Comparison of ENCODE assay signal across 9 cellular contexts in the genomic region with DNA sequence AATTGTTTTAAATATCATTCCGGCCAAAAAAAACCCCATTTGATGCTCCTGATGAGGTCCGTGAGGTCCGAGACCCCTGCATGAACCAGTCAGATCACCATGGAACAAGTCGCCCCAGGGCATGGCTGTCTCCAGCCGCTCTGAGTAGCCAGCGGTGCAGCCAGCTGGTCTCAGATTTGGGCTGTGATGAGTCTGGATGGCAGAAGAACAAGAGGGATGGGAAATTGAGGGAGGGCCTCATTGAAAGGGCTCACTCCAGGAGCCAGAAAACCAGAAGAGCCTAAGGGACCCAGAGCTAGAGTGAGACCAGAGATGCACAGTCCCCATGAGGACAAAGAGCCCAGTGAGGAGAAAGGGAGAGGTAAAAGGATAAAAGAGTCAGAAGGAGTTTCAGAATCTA.
DNase-seq lines count a peak whose midpoint lies in the region; ATAC-seq and TF ChIP-seq lines count a peak whose summit lies in the region.
"Had no signal": no experiment of that assay in that cellular context is flagged by ENCODE, and none has a peak within 500 bp of the region (broad histone marks: within the 10 kb centered on the region; RNA-seq: fewer than 3 reads in every experiment).

No MANE protein-coding gene starts in this region.

- no peak for ATAC-seq in activated naive CD8-positive, alpha-beta T cell treated with anti-CD3 and anti-CD28 coated beads, Interleukin-2, amount 50 U/mL, for 24 hours
- no peak for ATAC-seq in naive B cell (ENCODE audit: low read depth in 2 of 2)
- no peak for ATAC-seq in upper lobe of left lung (ENCODE audit: low FRiP score in 2 of 2)
- ATAC-seq in GM21619 (IDR thresholded peaks at IDR 0.05; ENCODE audit: unreplicated experiment) = no peak

- H3K4me3 Mint-ChIP-seq in MCF 10A (ENCODE audit: unreplicated experiment) (no peak overlapping the region), naive B cell (peak overlapping the region in 6 of 8 donors; percentile 36 to 84 (median 60))
- H3K4me3 Mint-ChIP-seq in activated naive CD8-positive, alpha-beta T cell treated with anti-CD3 and anti-CD28 coated beads, Interleukin-2, amount 50 U/mL, for 24 hours = no peak overlapping the region

- no peak for TF ChIP-seq EP300 in upper lobe of left lung (IDR thresholded peaks at IDR 0.05)

- POLR2A ChIA-PET in MCF 10A (lab: Yijun Ruan, JAX) = interaction anchor here (0.6 to 1.7 kb wide), 4 partner anchors 10 to 343 kb away, joined by 3 to 5 read pairs (median 4); no protein-coding TSS in a partner anchor

- DNase-seq in breast epithelium (ENCODE audit: low spot score in 2 of 2) = no peak
- no peak for DNase-seq in MCF 10A (ENCODE audit: unreplicated experiment)
- DNase-seq in activated naive CD8-positive, alpha-beta T cell treated with anti-CD3 and anti-CD28 coated beads, Interleukin-2, amount 50 U/mL, for 24 hours = no peak
- DNase-seq in naive B cell = no peak
- DNase-seq in upper lobe of left lung = no peak
- DNase-seq in foreskin fibroblast = no peak
- DNase-seq in SK-N-DZ (ENCODE audit: low spot score) = no peak

- no peaks in the 10 kb centered on the region for H3K36me3 Mint-ChIP-seq in MCF 10A (ENCODE audit: insufficient read depth, unreplicated experiment)
- peaks cover under 1% of the 10 kb centered on the region for H3K36me3 Mint-ChIP-seq in activated naive CD8-positive, alpha-beta T cell treated with anti-CD3 and anti-CD28 coated beads, Interleukin-2, amount 50 U/mL, for 24 hours (ENCODE audit: low read depth)
- no peaks in the 10 kb centered on the region for H3K36me3 Mint-ChIP-seq in naive B cell

- H3K27ac ChIP-seq in breast epithelium (peak overlapping the region; percentile 9 to 27), upper lobe of left lung (peak overlapping the region; percentile 72 to 85 (median 76))
- H3K27ac ChIP-seq: epithelial cell of prostate had no signal

- peaks cover 10% of the 10 kb centered on the region for H3K4me1 Mint-ChIP-seq in MCF 10A (ENCODE audit: insufficient read depth, unreplicated experiment)
- peaks cover 60% of the 10 kb centered on the region for H3K4me1 Mint-ChIP-seq in activated naive CD8-positive, alpha-beta T cell treated with anti-CD3 and anti-CD28 coated beads, Interleukin-2, amount 50 U/mL, for 24 hours
- H3K4me1 Mint-ChIP-seq in naive B cell = peaks cover 33 to 45% (median 34%) of the 10 kb centered on the region in 3 donors

- no peak for TF ChIP-seq CTCF in breast epithelium (IDR thresholded peaks at IDR 0.05)
- no peak for TF ChIP-seq CTCF in MCF 10A (IDR thresholded peaks at IDR 0.05; ENCODE audit: unreplicated experiment)
- TF ChIP-seq CTCF in upper lobe of left lung (IDR thresholded peaks at IDR 0.05) = no peak
- TF ChIP-seq CTCF in foreskin fibroblast (IDR thresholded peaks at IDR 0.05; ENCODE audit: low read depth, low read length) = no peak

- no peaks in the 10 kb centered on the region for H3K9me3 Mint-ChIP-seq in MCF 10A (ENCODE audit: unreplicated experiment)
- H3K9me3 Mint-ChIP-seq in activated naive CD8-positive, alpha-beta T cell treated with anti-CD3 and anti-CD28 coated beads, Interleukin-2, amount 50 U/mL, for 24 hours = peaks cover 3% of the 10 kb centered on the region
- no peaks in the 10 kb centered on the region for H3K9me3 Mint-ChIP-seq in naive B cell

- H3K27me3 Mint-ChIP-seq in MCF 10A (ENCODE audit: insufficient read depth, unreplicated experiment) (no peaks in the 10 kb centered on the region), naive B cell (no peaks in the 10 kb centered on the region)
- no peaks in the 10 kb centered on the region for H3K27me3 Mint-ChIP-seq in activated naive CD8-positive, alpha-beta T cell treated with anti-CD3 and anti-CD28 coated beads, Interleukin-2, amount 50 U/mL, for 24 hours

- 92 to 99% methylated on average over 6 of the region's 6 CpGs for WGBS in upper lobe of left lung, 2 donors

- peaks cover 0 to 5% of the 10 kb centered on the region in 2 donors for H3K4me1 ChIP-seq in breast epithelium
- H3K4me1 ChIP-seq in upper lobe of left lung = peaks cover 24 to 44% (median 28%) of the 10 kb centered on the region in 4 donors

- H3K9me3 ChIP-seq in breast epithelium = peaks cover under 1 to 3% of the 10 kb centered on the region in 2 donors
- H3K9me3 ChIP-seq in upper lobe of left lung = no peaks in the 10 kb centered on the region

- H3K36me3 ChIP-seq in breast epithelium (no peaks in the 10 kb centered on the region), upper lobe of left lung (no peaks in the 10 kb centered on the region)

- CTCF ChIA-PET in MCF 10A (lab: Yijun Ruan, JAX) = interaction anchor here (0.6 to 0.9 kb wide), 2 partner anchors 8 to 24 kb away, joined by 3 read pairs; no protein-coding TSS in a partner anchor

- H3K4me3 ChIP-seq in breast epithelium (no peak overlapping the region), upper lobe of left lung (no peak overlapping the region), foreskin fibroblast (ENCODE audit: low read depth in 1 of 2, low read length in 2 of 2) (no peak overlapping the region)

- intact Hi-C loops in breast epithelium (cut with DNase I; ENCODE audit: low total_unique reads) = no loop called here
- intact Hi-C loops in MCF 10A (cut with micrococcal nuclease) = no loop called here

- BruUV-seq in MCF 10A (replicated peaks; lab: Mats Ljungman, UMichigan) = no TSS peak

- H3K27me3 ChIP-seq in breast epithelium = no peaks in the 10 kb centered on the region
- no peaks in the 10 kb centered on the region for H3K27me3 ChIP-seq in upper lobe of left lung

- H3K27ac Mint-ChIP-seq in MCF 10A (ENCODE audit: low read depth, unreplicated experiment) = no peak overlapping the region
- peak overlapping the region; percentile 25 for H3K27ac Mint-ChIP-seq in activated naive CD8-positive, alpha-beta T cell treated with anti-CD3 and anti-CD28 coated beads, Interleukin-2, amount 50 U/mL, for 24 hours
- peak overlapping the region in 4 of 6 donors; percentile 66 to 97 (median 78) for H3K27ac Mint-ChIP-seq in naive B cell

- no peak for TF ChIP-seq POLR2A in breast epithelium (IDR thresholded peaks at IDR 0.05)
- TF ChIP-seq POLR2A in upper lobe of left lung (IDR thresholded peaks at IDR 0.05) = no peak

Comparison
In these comparisons a context has a peak if more than half of its experiments do, and no peak if none do; other contexts are left out.
1. H3K4me3 Mint-ChIP-seq: peak in naive B cell (6 of 8); none in MCF 10A (single experiment) and activated naive CD8-positive, alpha-beta T cell treated with anti-CD3 and anti-CD28 coated beads, Interleukin-2, amount 50 U/mL, for 24 hours (single experiment).